In the genomic region with DNA sequence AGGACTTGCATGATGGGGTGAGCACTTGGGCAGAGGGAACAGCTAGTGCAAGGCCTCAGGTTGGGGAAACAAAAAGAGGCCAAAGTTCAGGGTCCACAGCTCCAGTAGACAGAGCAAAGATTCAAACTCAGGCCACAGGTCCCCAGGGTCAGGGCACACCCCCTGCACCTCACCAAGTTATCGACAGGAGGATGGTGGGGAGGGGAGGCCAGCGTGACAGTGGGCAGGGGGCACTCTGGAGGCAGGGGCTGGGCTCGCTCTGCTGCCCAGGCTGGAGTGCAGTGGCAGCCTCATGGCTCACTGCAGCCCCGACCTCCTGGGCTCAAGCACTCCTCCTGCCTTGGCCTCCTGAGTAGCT, we compare ENCODE assay signal across 3 cellular contexts.
TF ChIP-seq lines count a peak whose summit lies in the region.

No MANE protein-coding gene starts in this region.

TF ChIP-seq in A549, 52 proteins besides CTCF, POLR2A, EP300 and RAD21:
- no peak for TF ChIP-seq HOXA7 (CRISPR knock-in tag; IDR thresholded peaks at IDR 0.05)
- no peak for TF ChIP-seq CEBPB (IDR thresholded peaks at IDR 0.05)
- TF ChIP-seq TFCP2L1 (CRISPR knock-in tag; IDR thresholded peaks at IDR 0.05): no peak
- no peak for TF ChIP-seq ZFP36 (IDR thresholded peaks at IDR 0.05; ENCODE audit: borderline replicate concordance, partially characterized antibody)
- no peak for TF ChIP-seq EHF (CRISPR knock-in tag; IDR thresholded peaks at IDR 0.05)
- no peak for TF ChIP-seq FOSB (CRISPR knock-in tag; IDR thresholded peaks at IDR 0.05)
- no peak for TF ChIP-seq BHLHE40 (IDR thresholded peaks at IDR 0.05; ENCODE audit: low read depth, low read length)
- TF ChIP-seq CBX2 (IDR thresholded peaks at IDR 0.05; ENCODE audit: borderline replicate concordance, low read depth): no peak
- TF ChIP-seq CHD4 (IDR thresholded peaks at IDR 0.05; ENCODE audit: borderline replicate concordance): no peak
- no peak for TF ChIP-seq POLR2AphosphoS2 (conservative IDR thresholded peaks at IDR 0.05; ENCODE audit: low read length)
- TF ChIP-seq MAZ (IDR thresholded peaks at IDR 0.05; ENCODE audit: borderline replicate concordance, low read depth, low read length): no peak
- no peak for TF ChIP-seq TP53 (CRISPR knock-in tag; IDR thresholded peaks at IDR 0.05)
- no peak for TF ChIP-seq HOXB5 (CRISPR knock-in tag; IDR thresholded peaks at IDR 0.05)
- no peak for TF ChIP-seq BCL3 (IDR thresholded peaks at IDR 0.05)
- TF ChIP-seq, protein P1, sequence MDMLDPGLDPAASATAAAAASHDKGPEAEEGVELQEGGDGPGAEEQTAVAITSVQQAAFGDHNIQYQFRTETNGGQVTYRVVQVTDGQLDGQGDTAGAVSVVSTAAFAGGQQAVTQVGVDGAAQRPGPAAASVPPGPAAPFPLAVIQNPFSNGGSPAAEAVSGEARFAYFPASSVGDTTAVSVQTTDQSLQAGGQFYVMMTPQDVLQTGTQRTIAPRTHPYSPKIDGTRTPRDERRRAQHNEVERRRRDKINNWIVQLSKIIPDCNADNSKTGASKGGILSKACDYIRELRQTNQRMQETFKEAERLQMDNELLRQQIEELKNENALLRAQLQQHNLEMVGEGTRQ (IDR thresholded peaks at IDR 0.05): no peak
- no peak for TF ChIP-seq FOSL2 (IDR thresholded peaks at IDR 0.05)
- no peak for TF ChIP-seq FOSL2 (CRISPR knock-in tag; IDR thresholded peaks at IDR 0.05)
- no peak for TF ChIP-seq SMC3 (IDR thresholded peaks at IDR 0.05)
- TF ChIP-seq EHMT2 (IDR thresholded peaks at IDR 0.05; ENCODE audit: low read depth): no peak
- TF ChIP-seq ZNF302 (CRISPR knock-in tag; IDR thresholded peaks at IDR 0.05): no peak
- no peak for TF ChIP-seq MYC (IDR thresholded peaks at IDR 0.05; ENCODE audit: borderline replicate concordance, low read length)

TF ChIP-seq in GM23338, 12 proteins besides CTCF, POLR2A, EP300 and RAD21 (continues in another document):
- TF ChIP-seq EZH2 (IDR thresholded peaks at IDR 0.05; ENCODE audit: low read depth, unreplicated experiment): no peak
- no peak for TF ChIP-seq ETS1 (IDR thresholded peaks at IDR 0.05)
- no peak for TF ChIP-seq ZNF331 (CRISPR knock-in tag; IDR thresholded peaks at IDR 0.05; ENCODE audit: low read depth)
- no peak for TF ChIP-seq NANOG (IDR thresholded peaks at IDR 0.05; ENCODE audit: borderline replicate concordance)
- TF ChIP-seq STAT1 (IDR thresholded peaks at IDR 0.05; ENCODE audit: unreplicated experiment): no peak
- TF ChIP-seq JUNB (IDR thresholded peaks at IDR 0.05; ENCODE audit: unreplicated experiment): no peak
- no peak for TF ChIP-seq CREB1 (CRISPR knock-in tag; IDR thresholded peaks at IDR 0.05; ENCODE audit: low read depth)
- no peak for TF ChIP-seq POLR2AphosphoS5 (IDR thresholded peaks at IDR 0.05; ENCODE audit: low read depth)
- no peak for TF ChIP-seq EZH2phosphoT487 (IDR thresholded peaks at IDR 0.05; ENCODE audit: unreplicated experiment)
- TF ChIP-seq ZNF462 (CRISPR knock-in tag; IDR thresholded peaks at IDR 0.05): no peak
- no peak for TF ChIP-seq ZNF114 (CRISPR knock-in tag; IDR thresholded peaks at IDR 0.05)

TF ChIP-seq in K562, 482 proteins besides CTCF, POLR2A, EP300 and RAD21:
- TF ChIP-seq CHCHD3 (CRISPR knock-in tag; IDR thresholded peaks at IDR 0.05) (no peak), PTBP1 (IDR thresholded peaks at IDR 0.05; ENCODE audit: low read depth, low read length) (no peak), SMARCE1 (IDR thresholded peaks at IDR 0.05) (no peak), NR1H2 (CRISPR knock-in tag; IDR thresholded peaks at IDR 0.05) (no peak), CREB1 (IDR thresholded peaks at IDR 0.05) (no peak), CREB1 (CRISPR knock-in tag; IDR thresholded peaks at IDR 0.05) (no peak), NR2C1 (IDR thresholded peaks at IDR 0.05) (no peak), NR2C1 (tag; IDR thresholded peaks at IDR 0.05) (0 out of 2 replicates have a peak, but pooled peaks have one; percentile 12), GABPA (tag; conservative IDR thresholded peaks at IDR 0.05; ENCODE audit: low read depth) (no peak), NFRKB (IDR thresholded peaks at IDR 0.05; ENCODE audit: low read depth) (no peak), RBFOX2 (IDR thresholded peaks at IDR 0.05; ENCODE audit: low read depth, low read length) (0 out of 2 replicates have a peak, but pooled peaks have one; percentile 6), ZNF668 (CRISPR knock-in tag; IDR thresholded peaks at IDR 0.05) (no peak), RBM25 (IDR thresholded peaks at IDR 0.05; ENCODE audit: low read depth, low read length, severe bottlenecking) (peak; percentile 62)
- TF ChIP-seq, protein P2, sequence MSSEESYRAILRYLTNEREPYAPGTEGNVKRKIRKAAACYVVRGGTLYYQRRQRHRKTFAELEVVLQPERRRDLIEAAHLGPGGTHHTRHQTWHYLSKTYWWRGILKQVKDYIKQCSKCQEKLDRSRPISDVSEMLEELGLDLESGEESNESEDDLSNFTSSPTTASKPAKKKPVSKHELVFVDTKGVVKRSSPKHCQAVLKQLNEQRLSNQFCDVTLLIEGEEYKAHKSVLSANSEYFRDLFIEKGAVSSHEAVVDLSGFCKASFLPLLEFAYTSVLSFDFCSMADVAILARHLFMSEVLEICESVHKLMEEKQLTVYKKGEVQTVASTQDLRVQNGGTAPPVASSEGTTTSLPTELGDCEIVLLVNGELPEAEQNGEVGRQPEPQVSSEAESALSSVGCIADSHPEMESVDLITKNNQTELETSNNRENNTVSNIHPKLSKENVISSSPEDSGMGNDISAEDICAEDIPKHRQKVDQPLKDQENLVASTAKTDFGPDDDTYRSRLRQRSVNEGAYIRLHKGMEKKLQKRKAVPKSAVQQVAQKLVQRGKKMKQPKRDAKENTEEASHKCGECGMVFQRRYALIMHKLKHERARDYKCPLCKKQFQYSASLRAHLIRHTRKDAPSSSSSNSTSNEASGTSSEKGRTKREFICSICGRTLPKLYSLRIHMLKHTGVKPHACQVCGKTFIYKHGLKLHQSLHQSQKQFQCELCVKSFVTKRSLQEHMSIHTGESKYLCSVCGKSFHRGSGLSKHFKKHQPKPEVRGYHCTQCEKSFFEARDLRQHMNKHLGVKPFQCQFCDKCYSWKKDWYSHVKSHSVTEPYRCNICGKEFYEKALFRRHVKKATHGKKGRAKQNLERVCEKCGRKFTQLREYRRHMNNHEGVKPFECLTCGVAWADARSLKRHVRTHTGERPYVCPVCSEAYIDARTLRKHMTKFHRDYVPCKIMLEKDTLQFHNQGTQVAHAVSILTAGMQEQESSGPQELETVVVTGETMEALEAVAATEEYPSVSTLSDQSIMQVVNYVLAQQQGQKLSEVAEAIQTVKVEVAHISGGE (CRISPR knock-in tag; IDR thresholded peaks at IDR 0.05): no peak
TF ChIP-seq in K562: peak in this region for 3.
